Comparison of ENCODE assay signal across 30 cellular contexts in genomic region chr9:14421291-14421690, GRCh38.
"Had no signal": no experiment of that assay in that cellular context is flagged by ENCODE, and none has a peak within 500 bp of the region (broad histone marks: within the 10 kb centered on the region; RNA-seq: fewer than 3 reads in every experiment).

No MANE protein-coding gene starts in this region.

- H3K4me3 ChIP-seq: MG63, PC-9 had no signal

- H3K9me3 ChIP-seq: MG63 had no signal

- H3K36me3 ChIP-seq: brain microvascular endothelial cell, MG63 had no signal

- ATAC-seq: activated CD8-positive, alpha-beta T cell treated with anti-CD3 and anti-CD28 coated beads for 36 hours; activated T-cell treated with anti-CD3 and anti-CD28 coated beads, Interleukin-2, amount 50 U/mL, for 72 hours; activated T-helper 17 cell treated with anti-CD3 and anti-CD28 coated beads, Interleukin-2, amount 50 U/mL, for 72 hours; Right ventricle myocardium inferior had no signal

- H3K27ac ChIP-seq: brain microvascular endothelial cell, PC-9, RWPE1 had no signal

- H3K27ac Mint-ChIP-seq: activated CD4-positive, alpha-beta T cell treated with anti-CD3 and anti-CD28 coated beads, Interleukin-2, amount 10 ng/mL, durations not matched to agents 24 days and 14 days; activated CD8-positive, alpha-beta T cell treated with anti-CD3 and anti-CD28 coated beads for 36 hours; activated naive CD8-positive, alpha-beta T cell treated with anti-CD3 and anti-CD28 coated beads for 36 hours; activated T-cell treated with anti-CD3 and anti-CD28 coated beads, Interleukin-2, amount 50 U/mL, for 72 hours; activated T-helper 17 cell treated with anti-CD3 and anti-CD28 coated beads, Interleukin-2, amount 50 U/mL, for 72 hours; T-helper 1 cell treated with Interleukin-12 subunit alpha and Interleukin-12 subunit beta and Interleukin-4 antibody, amounts not matched to agents 30 μg/mL and 1 μg/mL, for 36 hours; T-helper 2 cell treated with Interferon-gamma antibody and Interleukin-4, amounts not matched to agents 5 μg/mL and 100 μg/mL, for 36 hours had no signal

- H3K36me3 Mint-ChIP-seq: activated naive CD8-positive, alpha-beta T cell treated with anti-CD3 and anti-CD28 coated beads for 36 hours had no signal

- H3K4me2 ChIP-seq: PC-9 had no signal

- DNase-seq: activated CD4-positive, alpha-beta T cell treated with anti-CD3 and anti-CD28 coated beads, Interleukin-2, amount 10 ng/mL, durations not matched to agents 24 days and 14 days; activated CD4-positive, alpha-beta T cell treated with anti-CD3 and anti-CD28 coated beads, Interleukin-2, amount 50 U/mL, for 4 hours; activated CD8-positive, alpha-beta T cell treated with anti-CD3 and anti-CD28 coated beads for 36 hours; activated effector memory CD4-positive, alpha-beta T cell treated with anti-CD3 and anti-CD28 coated beads, Interleukin-2, amount 50 U/mL, for 16 hours; activated naive CD4-positive, alpha-beta T cell; activated naive CD4-positive, alpha-beta T cell treated with anti-CD3 and anti-CD28 coated beads, Interleukin-2, amount 50 U/mL, for 16 hours; activated naive CD8-positive, alpha-beta T cell treated with anti-CD3 and anti-CD28 coated beads for 36 hours; activated T-cell treated with anti-CD3 and anti-CD28 coated beads, Interleukin-2, amount 50 U/mL, for 1 hour; activated T-cell treated with anti-CD3 and anti-CD28 coated beads, Interleukin-2, amount 50 U/mL, for 72 hours; amniotic stem cell; aorta; brain microvascular endothelial cell; central memory CD4-positive, alpha-beta T cell; Kasumi-1; MG63; NCI-H1048; NCI-H1105 treated with DMSO at 0.1 percent for 48 hours; NCI-H1436; NCI-H1694; NCI-H1930; NCI-H2081 treated with DMSO at 0.1 percent for 48 hours; NCI-H345; NCI-H524 treated with DMSO at 0.1 percent for 48 hours; PC-9; SIG-M5 had no signal

- H3K4me1 Mint-ChIP-seq: activated CD4-positive, alpha-beta T cell treated with anti-CD3 and anti-CD28 coated beads, Interleukin-2, amount 10 ng/mL, durations not matched to agents 24 days and 14 days; activated naive CD8-positive, alpha-beta T cell treated with anti-CD3 and anti-CD28 coated beads for 36 hours; activated T-helper 17 cell treated with anti-CD3 and anti-CD28 coated beads, Interleukin-2, amount 50 U/mL, for 72 hours had no signal

- H3K9me3 Mint-ChIP-seq: activated CD4-positive, alpha-beta T cell treated with anti-CD3 and anti-CD28 coated beads, Interleukin-2, amount 10 ng/mL, durations not matched to agents 24 days and 14 days; activated CD8-positive, alpha-beta T cell treated with anti-CD3 and anti-CD28 coated beads for 36 hours; activated naive CD8-positive, alpha-beta T cell treated with anti-CD3 and anti-CD28 coated beads for 36 hours; activated T-cell treated with anti-CD3 and anti-CD28 coated beads, Interleukin-2, amount 50 U/mL, for 72 hours; activated T-helper 17 cell treated with anti-CD3 and anti-CD28 coated beads, Interleukin-2, amount 50 U/mL, for 72 hours; T-helper 1 cell treated with Interleukin-12 subunit alpha and Interleukin-12 subunit beta and Interleukin-4 antibody, amounts not matched to agents 30 μg/mL and 1 μg/mL, for 36 hours; T-helper 2 cell treated with Interferon-gamma antibody and Interleukin-4, amounts not matched to agents 5 μg/mL and 100 μg/mL, for 36 hours had no signal

- H3K27me3 Mint-ChIP-seq: activated CD4-positive, alpha-beta T cell treated with anti-CD3 and anti-CD28 coated beads, Interleukin-2, amount 10 ng/mL, durations not matched to agents 24 days and 14 days; activated CD8-positive, alpha-beta T cell treated with anti-CD3 and anti-CD28 coated beads for 36 hours; activated naive CD8-positive, alpha-beta T cell treated with anti-CD3 and anti-CD28 coated beads for 36 hours; activated T-helper 17 cell treated with anti-CD3 and anti-CD28 coated beads, Interleukin-2, amount 50 U/mL, for 72 hours had no signal

- H3K4me3 Mint-ChIP-seq: activated CD4-positive, alpha-beta T cell treated with anti-CD3 and anti-CD28 coated beads, Interleukin-2, amount 10 ng/mL, durations not matched to agents 24 days and 14 days; activated CD8-positive, alpha-beta T cell treated with anti-CD3 and anti-CD28 coated beads for 36 hours; activated naive CD8-positive, alpha-beta T cell treated with anti-CD3 and anti-CD28 coated beads for 36 hours; activated T-cell treated with anti-CD3 and anti-CD28 coated beads, Interleukin-2, amount 50 U/mL, for 72 hours; activated T-helper 17 cell treated with anti-CD3 and anti-CD28 coated beads, Interleukin-2, amount 50 U/mL, for 72 hours; T-helper 1 cell treated with Interleukin-12 subunit alpha and Interleukin-12 subunit beta and Interleukin-4 antibody, amounts not matched to agents 30 μg/mL and 1 μg/mL, for 36 hours; T-helper 2 cell treated with Interferon-gamma antibody and Interleukin-4, amounts not matched to agents 5 μg/mL and 100 μg/mL, for 36 hours had no signal

- H2AFZ ChIP-seq: PC-9 had no signal
